ENCODE assay signal across 1 cellular context in the genomic region with DNA sequence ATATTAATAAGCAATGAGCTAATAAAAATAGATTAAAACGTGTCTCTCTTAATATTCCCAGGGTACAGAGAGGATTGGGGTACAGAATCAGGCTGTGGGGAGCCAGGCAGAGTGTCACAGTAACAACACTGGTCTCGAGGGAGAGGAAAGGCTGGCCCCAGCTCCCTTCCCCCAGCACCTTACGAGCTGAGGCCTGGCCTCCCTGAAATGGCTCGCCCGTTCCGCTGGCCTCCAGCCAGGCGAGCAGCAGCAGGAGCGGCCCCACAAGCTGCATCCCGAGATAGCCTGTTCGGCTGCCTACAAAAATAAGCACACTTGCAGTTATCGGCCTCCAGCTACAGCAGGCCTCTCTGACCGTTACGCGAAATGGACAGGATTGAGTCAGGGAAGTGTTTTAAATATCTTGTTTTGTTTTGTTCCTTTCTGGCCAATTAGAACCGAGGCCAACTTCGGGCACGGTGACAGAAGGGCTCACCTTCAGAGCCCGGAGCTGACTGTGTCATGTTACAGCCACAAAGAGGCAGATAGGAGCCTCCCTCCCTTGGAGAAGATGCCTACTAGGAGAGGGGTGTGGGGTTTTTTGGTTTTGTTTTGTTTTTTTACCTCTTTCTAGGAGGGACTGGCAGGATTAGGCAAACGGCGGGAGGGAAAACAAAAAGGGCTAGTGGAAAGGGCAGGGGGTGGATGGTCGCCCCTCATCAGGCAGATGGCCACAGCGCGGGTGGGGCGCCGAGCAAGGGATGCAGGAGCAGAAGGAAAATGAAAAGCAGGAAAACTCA.
TF ChIP-seq lines count a peak whose summit lies in the region.

No MANE protein-coding gene starts in this region.

TF ChIP-seq in K562, 482 proteins besides CTCF, POLR2A, EP300 and RAD21 (continued from another document and continues in another):
- TF ChIP-seq, protein P1, sequence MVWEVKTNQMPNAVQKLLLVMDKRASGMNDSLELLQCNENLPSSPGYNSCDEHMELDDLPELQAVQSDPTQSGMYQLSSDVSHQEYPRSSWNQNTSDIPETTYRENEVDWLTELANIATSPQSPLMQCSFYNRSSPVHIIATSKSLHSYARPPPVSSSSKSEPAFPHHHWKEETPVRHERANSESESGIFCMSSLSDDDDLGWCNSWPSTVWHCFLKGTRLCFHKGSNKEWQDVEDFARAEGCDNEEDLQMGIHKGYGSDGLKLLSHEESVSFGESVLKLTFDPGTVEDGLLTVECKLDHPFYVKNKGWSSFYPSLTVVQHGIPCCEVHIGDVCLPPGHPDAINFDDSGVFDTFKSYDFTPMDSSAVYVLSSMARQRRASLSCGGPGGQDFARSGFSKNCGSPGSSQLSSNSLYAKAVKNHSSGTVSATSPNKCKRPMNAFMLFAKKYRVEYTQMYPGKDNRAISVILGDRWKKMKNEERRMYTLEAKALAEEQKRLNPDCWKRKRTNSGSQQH (CRISPR knock-in tag; IDR thresholded peaks at IDR 0.05): peak; percentile 43; the same call in 1 of the 2 replicates
- TF ChIP-seq CEBPB (tag; IDR thresholded peaks at IDR 0.05) (peak; percentile 22; the same call in 1 of the 2 replicates), BRD4 (IDR thresholded peaks at IDR 0.05) (peak; percentile 97), ZBTB11 (CRISPR knock-in tag; IDR thresholded peaks at IDR 0.05) (peak in 2 of 3 experiments; percentile 71 to 87; a peak in 4 of 6 replicates), YBX1 (IDR thresholded peaks at IDR 0.05) (no peak), THAP12 (CRISPR knock-in tag; IDR thresholded peaks at IDR 0.05) (peak; percentile 88), PHF20 (IDR thresholded peaks at IDR 0.05; ENCODE audit: partially characterized antibody) (no peak), HDAC2 (IDR thresholded peaks at IDR 0.05) (peak; percentile 94), FOXK2 (conservative IDR thresholded peaks at IDR 0.05 in 1 of 2, IDR thresholded peaks at IDR 0.05 in 1 of 2; ENCODE audit: low read depth in 2 of 2) (peak; percentile 82 to 91), BRD9 (IDR thresholded peaks at IDR 0.05; ENCODE audit: low read depth, partially characterized antibody) (peak; percentile 81), ZNF133 (CRISPR knock-in tag; IDR thresholded peaks at IDR 0.05) (no peak), ARID3B (CRISPR knock-in tag; IDR thresholded peaks at IDR 0.05; ENCODE audit: borderline replicate concordance) (no peak), LCOR (CRISPR knock-in tag; IDR thresholded peaks at IDR 0.05) (peak; percentile 99), TAL1 (IDR thresholded peaks at IDR 0.05) (peak; percentile 99), NCOR1 (IDR thresholded peaks at IDR 0.05) (no peak), SRSF9 (IDR thresholded peaks at IDR 0.05; ENCODE audit: borderline replicate concordance, low read depth, low read length) (no peak), SMARCE1 (IDR thresholded peaks at IDR 0.05) (peak; percentile 95), ZNF232 (CRISPR knock-in tag; IDR thresholded peaks at IDR 0.05) (no peak), SP1 (CRISPR knock-in tag; IDR thresholded peaks at IDR 0.05) (peak; percentile 90), ZNF239 (CRISPR knock-in tag; IDR thresholded peaks at IDR 0.05) (peak; percentile 52; the same call in 1 of the 2 replicates), MTA3 (IDR thresholded peaks at IDR 0.05; ENCODE audit: borderline replicate concordance) (peak; percentile 94; the same call in 1 of the 2 replicates), TEAD2 (tag; IDR thresholded peaks at IDR 0.05) (no peak), GTF2F1 (IDR thresholded peaks at IDR 0.05; ENCODE audit: low read depth, low read length) (peak; percentile 52; the same call in 1 of the 2 replicates), TFAM (CRISPR knock-in tag; conservative IDR thresholded peaks at IDR 0.05) (no peak), ELF4 (CRISPR knock-in tag; IDR thresholded peaks at IDR 0.05) (peak; percentile 36), TRIM24 (IDR thresholded peaks at IDR 0.05) (peak; percentile 93 to 95), KAT7 (CRISPR knock-in tag; IDR thresholded peaks at IDR 0.05; ENCODE audit: borderline replicate concordance) (peak; percentile 59; the same call in 1 of the 2 replicates), ZBTB17 (CRISPR knock-in tag; IDR thresholded peaks at IDR 0.05) (0 out of 2 replicates have a peak, but pooled peaks have one; percentile 63), WHSC1 (IDR thresholded peaks at IDR 0.05; ENCODE audit: low read length) (no peak), NFIX (CRISPR knock-in tag; IDR thresholded peaks at IDR 0.05; ENCODE audit: low read depth) (peak; percentile 65), RHOXF2B (CRISPR knock-in tag; conservative IDR thresholded peaks at IDR 0.05) (no peak), STAT5A (IDR thresholded peaks at IDR 0.05; ENCODE audit: borderline replicate concordance, low read length) (peak; percentile 97), MAFG (tag; conservative IDR thresholded peaks at IDR 0.05) (peak; percentile 75), CHAMP1 (IDR thresholded peaks at IDR 0.05) (no peak), ZNF197 (CRISPR knock-in tag; IDR thresholded peaks at IDR 0.05; ENCODE audit: low read depth) (no peak), ZZZ3 (IDR thresholded peaks at IDR 0.05) (no peak), MIER1 (IDR thresholded peaks at IDR 0.05; ENCODE audit: low read depth) (0 out of 2 replicates have a peak, but pooled peaks have one; percentile 4), DACH1 (IDR thresholded peaks at IDR 0.05; ENCODE audit: partially characterized antibody) (no peak), ZNF584 (CRISPR knock-in tag; IDR thresholded peaks at IDR 0.05; ENCODE audit: low read depth) (peak; percentile 57), MAFF (IDR thresholded peaks at IDR 0.05; ENCODE audit: low read length) (0 out of 2 replicates have a peak, but pooled peaks have one; percentile 23), YY1 (IDR thresholded peaks at IDR 0.05; ENCODE audit: borderline replicate concordance in 1 of 3, control insufficient read depth in 1 of 3, extremely low read depth in 1 of 3, insufficient read depth in 3 of 3, insufficient read length in 1 of 3, insufficient replicate concordance in 2 of 3, low read depth in 1 of 3, low read length in 2 of 3) (peak in 2 of 3 experiments; percentile 82 to 88), PURB (CRISPR knock-in tag; IDR thresholded peaks at IDR 0.05; ENCODE audit: low read depth) (no peak)
- TF ChIP-seq, protein P2, sequence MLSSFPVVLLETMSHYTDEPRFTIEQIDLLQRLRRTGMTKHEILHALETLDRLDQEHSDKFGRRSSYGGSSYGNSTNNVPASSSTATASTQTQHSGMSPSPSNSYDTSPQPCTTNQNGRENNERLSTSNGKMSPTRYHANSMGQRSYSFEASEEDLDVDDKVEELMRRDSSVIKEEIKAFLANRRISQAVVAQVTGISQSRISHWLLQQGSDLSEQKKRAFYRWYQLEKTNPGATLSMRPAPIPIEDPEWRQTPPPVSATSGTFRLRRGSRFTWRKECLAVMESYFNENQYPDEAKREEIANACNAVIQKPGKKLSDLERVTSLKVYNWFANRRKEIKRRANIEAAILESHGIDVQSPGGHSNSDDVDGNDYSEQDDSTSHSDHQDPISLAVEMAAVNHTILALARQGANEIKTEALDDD (IDR thresholded peaks at IDR 0.05): no peak; the same call in 1 of the 2 replicates
- TF ChIP-seq, protein P3, sequence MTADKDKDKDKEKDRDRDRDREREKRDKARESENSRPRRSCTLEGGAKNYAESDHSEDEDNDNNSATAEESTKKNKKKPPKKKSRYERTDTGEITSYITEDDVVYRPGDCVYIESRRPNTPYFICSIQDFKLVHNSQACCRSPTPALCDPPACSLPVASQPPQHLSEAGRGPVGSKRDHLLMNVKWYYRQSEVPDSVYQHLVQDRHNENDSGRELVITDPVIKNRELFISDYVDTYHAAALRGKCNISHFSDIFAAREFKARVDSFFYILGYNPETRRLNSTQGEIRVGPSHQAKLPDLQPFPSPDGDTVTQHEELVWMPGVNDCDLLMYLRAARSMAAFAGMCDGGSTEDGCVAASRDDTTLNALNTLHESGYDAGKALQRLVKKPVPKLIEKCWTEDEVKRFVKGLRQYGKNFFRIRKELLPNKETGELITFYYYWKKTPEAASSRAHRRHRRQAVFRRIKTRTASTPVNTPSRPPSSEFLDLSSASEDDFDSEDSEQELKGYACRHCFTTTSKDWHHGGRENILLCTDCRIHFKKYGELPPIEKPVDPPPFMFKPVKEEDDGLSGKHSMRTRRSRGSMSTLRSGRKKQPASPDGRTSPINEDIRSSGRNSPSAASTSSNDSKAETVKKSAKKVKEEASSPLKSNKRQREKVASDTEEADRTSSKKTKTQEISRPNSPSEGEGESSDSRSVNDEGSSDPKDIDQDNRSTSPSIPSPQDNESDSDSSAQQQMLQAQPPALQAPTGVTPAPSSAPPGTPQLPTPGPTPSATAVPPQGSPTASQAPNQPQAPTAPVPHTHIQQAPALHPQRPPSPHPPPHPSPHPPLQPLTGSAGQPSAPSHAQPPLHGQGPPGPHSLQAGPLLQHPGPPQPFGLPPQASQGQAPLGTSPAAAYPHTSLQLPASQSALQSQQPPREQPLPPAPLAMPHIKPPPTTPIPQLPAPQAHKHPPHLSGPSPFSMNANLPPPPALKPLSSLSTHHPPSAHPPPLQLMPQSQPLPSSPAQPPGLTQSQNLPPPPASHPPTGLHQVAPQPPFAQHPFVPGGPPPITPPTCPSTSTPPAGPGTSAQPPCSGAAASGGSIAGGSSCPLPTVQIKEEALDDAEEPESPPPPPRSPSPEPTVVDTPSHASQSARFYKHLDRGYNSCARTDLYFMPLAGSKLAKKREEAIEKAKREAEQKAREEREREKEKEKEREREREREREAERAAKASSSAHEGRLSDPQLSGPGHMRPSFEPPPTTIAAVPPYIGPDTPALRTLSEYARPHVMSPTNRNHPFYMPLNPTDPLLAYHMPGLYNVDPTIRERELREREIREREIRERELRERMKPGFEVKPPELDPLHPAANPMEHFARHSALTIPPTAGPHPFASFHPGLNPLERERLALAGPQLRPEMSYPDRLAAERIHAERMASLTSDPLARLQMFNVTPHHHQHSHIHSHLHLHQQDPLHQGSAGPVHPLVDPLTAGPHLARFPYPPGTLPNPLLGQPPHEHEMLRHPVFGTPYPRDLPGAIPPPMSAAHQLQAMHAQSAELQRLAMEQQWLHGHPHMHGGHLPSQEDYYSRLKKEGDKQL (CRISPR knock-in tag; IDR thresholded peaks at IDR 0.05; ENCODE audit: borderline replicate concordance): peak; percentile 96
